8 cellular contexts compared by ENCODE assay signal in genomic region chr12:102119674-102120563, GRCh38. TPM values are rescaled to one million over a fixed set of nuclear protein-coding genes. Genes with fewer than 3 reads are reported as not detected.
DNase-seq lines count a peak whose midpoint lies in the region; ATAC-seq, FAIRE-seq and TF ChIP-seq lines count a peak whose summit lies in the region.

Gene NUP37, minus strand, starts transcription at chr12:102120114. Its CDS starts 1,596 bp downstream, at chr12:102118518.
Gene PARPBP, plus strand, starts transcription at chr12:102120183. Its CDS starts 3,706 bp downstream, at chr12:102123889.

- H3K36me3 ChIP-seq in kidney (ENCODE audit: control insufficient read depth in 1 of 2, insufficient read depth in 2 of 2, low read length in 2 of 2): peaks cover 0 to 5% of the 10 kb centered on the region in 2 donors

- peaks cover 13 to 14% of the 10 kb centered on the region in 2 donors for H3K4me1 ChIP-seq in kidney (ENCODE audit: control insufficient read depth in 1 of 2, insufficient read depth in 1 of 2, low read depth in 1 of 2, low read length in 2 of 2)

- H3K9ac ChIP-seq in kidney (ENCODE audit: low read length in 2 of 2): peak within 1 kb of the TSS; percentile 79 to 86

- no peaks in the 10 kb centered on the region for H3K9me3 ChIP-seq in kidney (ENCODE audit: control insufficient read depth in 1 of 2, low read length in 2 of 2)

- DNase-seq in AG20443 (ENCODE audit: low spot score) (peak; percentile 97), NCI-H446 treated with DMSO at 0.1 percent for 48 hours (lab: John Stamatoyannopoulos, UW) (peak; percentile 80), cerebellum (ENCODE audit: low spot score) (peak; percentile 93), kidney (peak; percentile 96)
- DNase-seq in activated CD4-positive, CD25-positive, alpha-beta regulatory T cell treated with anti-CD3 and anti-CD28 coated beads, Interleukin-2, amount 50 U/mL, for 72 hours: peak; percentile 91
- peak; percentile 93 for DNase-seq in stimulated activated CD4-positive, alpha-beta T cell treated with anti-CD3 and anti-CD28 coated beads, Interleukin-15, amount 100 ng/mL, for 24 hours

- peak within 1 kb of the TSS; percentile 83 to 89 for H3K4me3 ChIP-seq in kidney (ENCODE audit: low read length in 2 of 2)

- intact Hi-C loops in kidney (cut with DNase I): no loop called here

- FAIRE-seq in kidney (lab: Jason Lieb, UNC): no peak

- H3K27ac ChIP-seq in kidney (ENCODE audit: low read depth in 2 of 2, low read length in 2 of 2): peak within 1 kb of the TSS in 1 of 2 donors; percentile 58

- ATAC-seq in GM19025 (IDR thresholded peaks at IDR 0.05; ENCODE audit: low read depth, unreplicated experiment): peak; percentile 97
- ATAC-seq in HG03342 (IDR thresholded peaks at IDR 0.05; ENCODE audit: unreplicated experiment): peak; percentile 97

- TF ChIP-seq CTCF in kidney (IDR thresholded peaks at IDR 0.05; ENCODE audit: borderline replicate concordance, extremely low read depth, insufficient read depth): peak; percentile 1

RNA-seq across cellular contexts. Expression of gene NUP37, which starts in this region (rescaled TPM):
- total RNA-seq in cerebellum (10.7 TPM), kidney (23.2 TPM)
- 26.7 TPM for polyA plus RNA-seq in kidney (ENCODE audit: insufficient read depth, low read depth, low replicate concordance)

RNA-seq across cellular contexts. Expression of gene PARPBP, which starts in this region (rescaled TPM):
- total RNA-seq in cerebellum (15.6 TPM), kidney (2.8 TPM)
- polyA plus RNA-seq in kidney (ENCODE audit: insufficient read depth, low read depth, low replicate concordance): 1.1 TPM
